Comparison of ENCODE assay signal across 33 cellular contexts in genomic region chr17:45195424-45195823, GRCh38.
"Had no signal": no experiment of that assay in that cellular context is flagged by ENCODE, and none has a peak within 500 bp of the region (broad histone marks: within the 10 kb centered on the region; RNA-seq: fewer than 3 reads in every experiment).

No MANE protein-coding gene starts in this region.

- H3K27ac ChIP-seq: adrenal gland, ascending aorta, body of pancreas, brain microvascular endothelial cell, breast epithelium, cardiac muscle cell had no signal

- H3K4me3 ChIP-seq: adrenal gland, ascending aorta, body of pancreas, breast epithelium, cardiac muscle cell had no signal

- H3K36me3 ChIP-seq: adrenal gland, ascending aorta, brain microvascular endothelial cell, breast epithelium, cardiac muscle cell had no signal

- ATAC-seq: activated naive CD4-positive, alpha-beta T cell treated with anti-CD3 and anti-CD28 coated beads, Interleukin-2, amount 50 U/mL, for 72 hours; activated naive CD8-positive, alpha-beta T cell treated with anti-CD3 and anti-CD28 coated beads, Interleukin-2, amount 50 U/mL, for 24 hours; activated T-cell treated with anti-CD3 and anti-CD28 coated beads, Interleukin-2, amount 50 U/mL, for 4 hours; activated T-cell treated with anti-CD3 and anti-CD28 coated beads, Interleukin-2, amount 50 U/mL, for 72 hours; activated T-helper 17 cell treated with anti-CD3 and anti-CD28 coated beads, Interleukin-2, amount 50 U/mL, for 72 hours; body of pancreas had no signal

- H3K4me1 ChIP-seq: breast epithelium had no signal

- DNase-seq: activated effector memory CD4-positive, alpha-beta T cell treated with anti-CD3 and anti-CD28 coated beads, Interleukin-2, amount 50 U/mL, for 16 hours; activated effector memory CD4-positive, alpha-beta T cell treated with Interleukin-2 at 50 U/mL for 16 hours; activated gamma-delta T cell; activated gamma-delta T cell treated with Interleukin-2 at 50 U/mL for 16 hours; activated naive CD4-positive, alpha-beta T cell; activated naive CD4-positive, alpha-beta T cell treated with anti-CD3 and anti-CD28 coated beads for 36 hours; activated naive CD4-positive, alpha-beta T cell treated with anti-CD3 and anti-CD28 coated beads, Interleukin-2, amount 10 ng/mL, durations not matched to agents 7 days and 5 days; activated naive CD4-positive, alpha-beta T cell treated with anti-CD3 and anti-CD28 coated beads, Interleukin-2, amount 50 U/mL, for 16 hours; activated naive CD4-positive, alpha-beta T cell treated with Interleukin-2 at 50 U/mL for 16 hours; activated naive CD8-positive, alpha-beta T cell treated with anti-CD3 and anti-CD28 coated beads for 36 hours; activated naive CD8-positive, alpha-beta T cell treated with anti-CD3 and anti-CD28 coated beads, Interleukin-2, amount 10 ng/mL, durations not matched to agents 7 days and 5 days; activated naive CD8-positive, alpha-beta T cell treated with anti-CD3 and anti-CD28 coated beads, Interleukin-2, amount 50 U/mL, for 24 hours; activated T-cell treated with anti-CD3 and anti-CD28 coated beads, Interleukin-2, amount 50 U/mL, for 4 hours; activated T-cell treated with anti-CD3 and anti-CD28 coated beads, Interleukin-2, amount 50 U/mL, for 48 hours; activated T-cell treated with anti-CD3 and anti-CD28 coated beads, Interleukin-2, amount 50 U/mL, for 72 hours; adrenal gland; amniotic stem cell; amygdala; anterior cingulate cortex; aorta; body of pancreas; brain microvascular endothelial cell; caudate nucleus; central memory CD4-positive, alpha-beta T cell; cerebellar nuclear complex had no signal

- H3K9me3 ChIP-seq: adrenal gland, ascending aorta, body of pancreas, breast epithelium had no signal

- H3K27me3 ChIP-seq: adrenal gland, ascending aorta, body of pancreas, brain microvascular endothelial cell, breast epithelium, cardiac muscle cell had no signal

- FAIRE-seq: astrocyte, bronchial epithelial cell, colon had no signal
